In the genomic region with DNA sequence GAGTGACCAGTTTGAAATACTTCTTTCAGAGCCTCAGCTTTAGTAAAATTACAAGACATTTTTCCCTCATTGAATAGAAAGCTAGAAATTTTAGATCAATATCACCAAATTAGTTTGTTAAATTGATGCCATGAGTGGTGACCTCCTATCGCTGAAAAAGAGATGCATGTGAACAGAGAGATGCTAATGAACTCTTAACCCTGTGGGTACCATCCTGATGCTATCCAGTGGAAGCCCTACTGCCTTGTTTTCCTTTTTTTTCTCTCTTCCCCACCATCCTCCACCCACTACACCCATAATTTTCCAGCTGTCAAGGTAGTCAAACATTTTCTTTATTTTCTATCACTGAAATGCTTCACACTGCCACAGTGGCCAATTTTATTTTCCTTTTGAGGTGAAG, we compare ENCODE assay signal across 20 cellular contexts.
"Had no signal": no experiment of that assay in that cellular context is flagged by ENCODE, and none has a peak within 500 bp of the region (broad histone marks: within the 10 kb centered on the region; RNA-seq: fewer than 3 reads in every experiment).

No MANE protein-coding gene starts in this region.

- H3K4me3 ChIP-seq: coronary artery, dorsolateral prefrontal cortex, esophagus squamous epithelium, gastrocnemius medialis, heart right ventricle, left lung, lower lobe of right lung, mucosa of descending colon had no signal

- H3K27ac ChIP-seq: coronary artery, dorsolateral prefrontal cortex, epithelial cell of prostate, esophagus squamous epithelium, gastrocnemius medialis, heart right ventricle, left lung, lower lobe of right lung had no signal

- H3K4me1 ChIP-seq: esophagus squamous epithelium, gastrocnemius medialis, left lung, lower lobe of right lung had no signal

- H3K4me3 Mint-ChIP-seq: naive B cell had no signal

- DNase-seq: dermis blood vessel endothelial cell; dorsolateral prefrontal cortex; effector CD4-positive, alpha-beta T cell; effector memory CD4-positive, alpha-beta T cell; erythroblast; esophagus squamous epithelium; foreskin melanocyte; gastrocnemius medialis; glutamatergic neuron; head of caudate nucleus; heart right ventricle; hippocampal formation; left cardiac atrium; left lung; left ventricle myocardium superior; lower lobe of right lung; mucosa of descending colon; naive B cell had no signal

- H3K27me3 Mint-ChIP-seq: naive B cell had no signal

- H3K36me3 ChIP-seq: esophagus squamous epithelium, gastrocnemius medialis, heart right ventricle, left lung, lower lobe of right lung had no signal

- H3K9me3 ChIP-seq: left lung, lower lobe of right lung, mucosa of descending colon had no signal

- H3K27me3 ChIP-seq: esophagus squamous epithelium, gastrocnemius medialis, heart right ventricle, left lung had no signal

- H3K4me1 Mint-ChIP-seq: naive B cell had no signal
